ENCODE assay signal across 8 cellular contexts in genomic region chr21:43721225-43721605, GRCh38. TPM values are rescaled to one million over a fixed set of nuclear protein-coding genes. Genes with fewer than 3 reads are reported as not detected.
A peak's percentile ranks its signal among the peaks of the same experiment; 100 is the strongest.
DNase-seq lines count a peak whose midpoint lies in the region; ATAC-seq and TF ChIP-seq lines count a peak whose summit lies in the region.

No MANE protein-coding gene starts in this region.

- H3K36me3 ChIP-seq in mammary epithelial cell (ENCODE audit: insufficient read depth, low read length) (peaks cover 4% of the 10 kb centered on the region), muscle layer of duodenum (ENCODE audit: control insufficient read depth in 1 of 2, insufficient read depth in 2 of 2, low read length in 2 of 2) (peaks cover 0 to 5% of the 10 kb centered on the region in 2 donors)

- H3K4me1 Mint-ChIP-seq in IgD-negative memory B cell = peaks cover 22 to 38% (median 32%) of the 10 kb centered on the region in 3 donors

- peaks cover 14% of the 10 kb centered on the region for H3K27me3 Mint-ChIP-seq in IgD-negative memory B cell

- peak overlapping the region in 2 of 3 donors; percentile 72 to 87 for H3K27ac Mint-ChIP-seq in IgD-negative memory B cell

- H3K4me3 ChIP-seq in AG09309 (ENCODE audit: control insufficient read depth, low read depth, low read length) = peak overlapping the region; percentile 88
- H3K4me3 ChIP-seq in mammary epithelial cell (replicated peaks in 1 of 3; ENCODE audit: insufficient read depth in 1 of 3, low read depth in 2 of 3, low read length in 3 of 3) = peak overlapping the region in 2 of 3 experiments; percentile 97 to 98
- peak overlapping the region; percentile 84 to 89 for H3K4me3 ChIP-seq in muscle layer of duodenum (ENCODE audit: low read depth in 1 of 2, low read length in 2 of 2)

- H3K27me3 ChIP-seq in mammary epithelial cell (ENCODE audit: insufficient read depth, low read length) (no peaks in the 10 kb centered on the region), muscle layer of duodenum (ENCODE audit: low read depth, low read length) (no peaks in the 10 kb centered on the region)

- H2AFZ ChIP-seq in mammary epithelial cell (ENCODE audit: low read depth, low read length) = no peak overlapping the region

- BruUV-seq in mammary epithelial cell (replicated peaks; lab: Mats Ljungman, UMichigan) = no TSS peak

- ATAC-seq in GM18519 (IDR thresholded peaks at IDR 0.05; ENCODE audit: low FRiP score, unreplicated experiment) = no peak

- H3K9ac ChIP-seq in mammary epithelial cell (ENCODE audit: insufficient read depth, low read length) = no peak overlapping the region

- WGBS in mammary epithelial cell (ENCODE audit: low coverage, missing lambda C conversion rate) = 98% methylated on average over 4 of the region's 4 CpGs

- intact Hi-C loops in mammary epithelial cell (cut with micrococcal nuclease) = no loop called here

- H3K9me3 Mint-ChIP-seq in IgD-negative memory B cell = no peaks in the 10 kb centered on the region

- peak overlapping the region; percentile 51 to 91 (median 73) for H3K4me3 Mint-ChIP-seq in IgD-negative memory B cell

- CTCF ChIA-PET in mammary epithelial cell (lab: Charles Lee; ENCODE audit: low non-redundant PET) = no interaction called here

- dilution Hi-C loops in mammary epithelial cell (cut with HindIII; ENCODE audit: low sequenced_read_pairs) = no loop called here

- DNase-seq in AG09309 (ENCODE audit: low read depth) (no peak), mammary epithelial cell (no peak), inferior parietal cortex (ENCODE audit: extremely low spot score) (no peak), RKO (ENCODE audit: low spot score) (no peak), NCI-H1092 (lab: John Stamatoyannopoulos, UW) (no peak)

- no peaks in the 10 kb centered on the region for H3K36me3 Mint-ChIP-seq in IgD-negative memory B cell

- peaks cover 50% of the 10 kb centered on the region for H3K4me1 ChIP-seq in mammary epithelial cell (ENCODE audit: insufficient read depth, low read length)
- H3K4me1 ChIP-seq in muscle layer of duodenum (ENCODE audit: control insufficient read depth in 1 of 2, insufficient read depth in 2 of 2, low read length in 2 of 2) = peaks cover 21 to 39% of the 10 kb centered on the region in 2 donors

- H3K9me3 ChIP-seq in mammary epithelial cell (replicated peaks; ENCODE audit: insufficient read depth, low read length) (no peaks in the 10 kb centered on the region), muscle layer of duodenum (ENCODE audit: control insufficient read depth in 1 of 2, low read length in 2 of 2) (no peaks in the 10 kb centered on the region)

- H3K27ac ChIP-seq in mammary epithelial cell (ENCODE audit: insufficient read depth, low read depth, low read length) (no peak overlapping the region), muscle layer of duodenum (ENCODE audit: low read length) (no peak overlapping the region)

- no peak for TF ChIP-seq CTCF in AG09309 (IDR thresholded peaks at IDR 0.05; ENCODE audit: control insufficient read depth, insufficient read depth, low read depth, low read length, missing control alignments)
- no peak for TF ChIP-seq CTCF in mammary epithelial cell (conservative IDR thresholded peaks at IDR 0.05 in 1 of 2, IDR thresholded peaks at IDR 0.05 in 1 of 2; ENCODE audit: extremely low read depth in 1 of 2, insufficient read depth in 1 of 2, low read depth in 1 of 2, low read length in 2 of 2)

- in situ Hi-C loops in mammary epithelial cell (cut with MboI; ENCODE audit: low sequenced_read_pairs in 2 of 2) = loop anchor here in 1 of 2 donors (25.0 kb wide), 1 partner anchor 834 kb away; the partner anchor contains the start of genes NDUFV3 and WDR4

- peak overlapping the region; percentile 100 for H3K4me2 ChIP-seq in mammary epithelial cell (ENCODE audit: insufficient read depth, low read depth, low read length)

- peaks cover 62% of the 10 kb centered on the region for H3K79me2 ChIP-seq in mammary epithelial cell (ENCODE audit: insufficient read depth, low read length)

- H4K20me1 ChIP-seq in mammary epithelial cell (ENCODE audit: insufficient read depth, low read length) = no peaks in the 10 kb centered on the region

RNA-seq across cellular contexts. Expression of gene PDXK, which starts 2.3 kb away (rescaled TPM):
- polyA plus RNA-seq in IgD-negative memory B cell (35.5 TPM), mammary epithelial cell (217 TPM)
- total RNA-seq in mammary epithelial cell = 100 to 1,000 TPM in 1 of 2 donors, 10 to 100 TPM in 1; 51.5 to 152 TPM
- 129 TPM for polyA minus RNA-seq in mammary epithelial cell

RNA-seq across cellular contexts. Expression of gene CSTB, which starts 54.9 kb away (rescaled TPM):
- polyA plus RNA-seq in IgD-negative memory B cell (66.2 TPM), mammary epithelial cell (148 TPM)
- 10 to 100 TPM; 10.7 to 78.9 TPM for total RNA-seq in mammary epithelial cell
- 31.7 TPM for polyA minus RNA-seq in mammary epithelial cell
